8 cellular contexts compared by ENCODE assay signal in the genomic region with DNA sequence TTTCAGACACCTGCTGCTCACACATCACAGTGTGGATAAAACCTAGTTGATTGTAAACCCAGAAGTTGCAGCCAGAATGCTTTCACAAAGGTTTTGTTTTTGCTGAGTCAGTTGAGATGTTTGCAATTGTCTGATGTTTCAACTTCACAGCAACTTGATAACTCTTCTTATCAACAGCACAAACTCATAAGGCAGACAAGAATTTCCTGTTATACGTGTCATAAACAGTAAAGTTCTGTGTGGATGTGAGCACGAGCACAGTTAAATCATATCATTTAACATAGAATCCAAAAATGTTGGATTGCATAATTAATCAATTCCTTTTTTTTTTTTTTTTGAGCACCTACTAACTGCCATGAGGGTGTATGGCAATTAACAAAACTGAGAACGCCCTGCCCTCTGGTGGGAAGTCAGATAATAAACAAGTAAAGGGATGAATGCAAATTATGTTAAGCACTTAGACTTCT.
DNase-seq lines count a peak whose midpoint lies in the region; ATAC-seq and TF ChIP-seq lines count a peak whose summit lies in the region.

No MANE protein-coding gene starts in this region.

- H3F3A ChIP-seq in GM23338 (replicated peaks; ENCODE audit: low read depth), result no peaks in the 10 kb centered on the region

- H3K4me1 ChIP-seq in A673 (ENCODE audit: insufficient read depth, low read length, poor library complexity, severe bottlenecking) (no peaks in the 10 kb centered on the region), GM23338 (ENCODE audit: insufficient read depth) (peaks cover 7% of the 10 kb centered on the region; the same call in 1 of the 2 replicates), hepatocyte (ENCODE audit: insufficient read depth) (no peaks in the 10 kb centered on the region)

- H3K4me2 ChIP-seq in GM23338 (no peak overlapping the region), hepatocyte (no peak overlapping the region)

- no peak overlapping the region for H3K9ac ChIP-seq in SK-N-MC (ENCODE audit: insufficient read length)

- H3K79me2 ChIP-seq in GM23338 (replicated peaks; ENCODE audit: insufficient read depth) (no peaks in the 10 kb centered on the region), hepatocyte (no peaks in the 10 kb centered on the region)

- H4K20me1 ChIP-seq in GM23338 (replicated peaks; ENCODE audit: insufficient read depth) (no peaks in the 10 kb centered on the region), hepatocyte (ENCODE audit: insufficient read depth, poor library complexity, severe bottlenecking) (no peaks in the 10 kb centered on the region)

- peaks cover 2% of the 10 kb centered on the region for H3K27me3 Mint-ChIP-seq in GM23338 (ENCODE audit: insufficient read depth, low read depth, poor library complexity)

- H3K27ac ChIP-seq in A673 (ENCODE audit: low read depth, low read length, poor library complexity, severe bottlenecking) (no peak overlapping the region), GM23338 (ENCODE audit: low read depth) (no peak overlapping the region), SK-N-MC (no peak overlapping the region), hepatocyte (no peak overlapping the region)

- no peak overlapping the region for H3K4me3 ChIP-seq in A673 (ENCODE audit: low read depth, low read length, poor library complexity, severe bottlenecking)
- no peak overlapping the region for H3K4me3 ChIP-seq in GM23338
- no peak overlapping the region for H3K4me3 ChIP-seq in SK-N-MC
- H3K4me3 ChIP-seq in hepatocyte, result no peak overlapping the region

- BruUV-seq in A673 (replicated peaks; lab: Mats Ljungman, UMichigan), result no TSS peak

- DNase-seq in A673 (ENCODE audit: low spot score) (peak; percentile 22), GM23338 (ENCODE audit: low spot score) (peak; percentile 67), SK-N-MC (ENCODE audit: low read depth, low spot score) (peak; percentile 14), hepatocyte (ENCODE audit: low spot score) (peak; percentile 13), NCI-H2227 treated with DMSO at 0.1 percent for 48 hours (lab: John Stamatoyannopoulos, UW) (no peak)

- POLR2A ChIA-PET in A673 (lab: Charles Lee; ENCODE audit: low non-redundant PET), result no interaction called here

- 0 out of 2 replicates have a peak overlapping the region, but pooled peaks have one; percentile 1 for H2AFZ ChIP-seq in GM23338
- no peak overlapping the region for H2AFZ ChIP-seq in hepatocyte

- TF ChIP-seq CTCF in A673 (conservative IDR thresholded peaks at IDR 0.05; ENCODE audit: low read depth, low read length) (peak; percentile 45; the same call in 1 of the 2 replicates), GM23338 (conservative IDR thresholded peaks at IDR 0.05; ENCODE audit: low read depth in 2 of 2) (peak; percentile 68 to 69), hepatocyte (IDR thresholded peaks at IDR 0.05; ENCODE audit: poor library complexity) (peak; percentile 51)

- intact Hi-C loops in A673 (cut with micrococcal nuclease; ENCODE audit: unreplicated experiment), result loop anchor here (5.0 to 10.0 kb wide), 2 partner anchors 657 to 1185 kb away; no protein-coding TSS in a partner anchor

- H3K36me3 ChIP-seq in A673 (ENCODE audit: insufficient read depth, low read length, poor library complexity, severe bottlenecking) (no peaks in the 10 kb centered on the region), GM23338 (ENCODE audit: insufficient read depth) (no peaks in the 10 kb centered on the region), SK-N-MC (ENCODE audit: insufficient read depth, low read length) (no peaks in the 10 kb centered on the region), hepatocyte (replicated peaks; ENCODE audit: insufficient read depth, low read depth) (no peaks in the 10 kb centered on the region)

- WGBS in hepatocyte (ENCODE audit: low lambda C conversion rate, missing lambda C conversion rate), result 26% methylated on average over 3 of the region's 3 CpGs

- no peaks in the 10 kb centered on the region for H3K27me3 ChIP-seq in A673 (replicated peaks; ENCODE audit: insufficient read depth, low read depth, low read length, poor library complexity)
- no peaks in the 10 kb centered on the region for H3K27me3 ChIP-seq in GM23338 (ENCODE audit: insufficient read depth)
- no peaks in the 10 kb centered on the region for H3K27me3 ChIP-seq in hepatocyte

- peaks cover 18% of the 10 kb centered on the region for H3K36me3 Mint-ChIP-seq in GM23338 (ENCODE audit: low read depth)

- H3K9me3 ChIP-seq in A673 (ENCODE audit: low read depth, low read length, poor library complexity, severe bottlenecking) (no peaks in the 10 kb centered on the region), SK-N-MC (ENCODE audit: low read depth, low read length) (no peaks in the 10 kb centered on the region), hepatocyte (ENCODE audit: low read depth) (no peaks in the 10 kb centered on the region)

- H3K9me3 Mint-ChIP-seq in GM23338, result peaks cover 4% of the 10 kb centered on the region; the same call in 1 of the 3 replicates

- peaks cover 9% of the 10 kb centered on the region for H3K4me1 Mint-ChIP-seq in GM23338

- H3K9me2 ChIP-seq in GM23338 (ENCODE audit: insufficient read depth), result peaks cover 4% of the 10 kb centered on the region; the same call in 1 of the 2 replicates
- no peaks in the 10 kb centered on the region for H3K9me2 ChIP-seq in hepatocyte (replicated peaks; ENCODE audit: insufficient read depth)

- CTCF ChIA-PET in A673 (lab: Charles Lee), result no interaction called here

- peak; percentile 58 for ATAC-seq in GM23338
- no peak for ATAC-seq in HG02840 (IDR thresholded peaks at IDR 0.05; ENCODE audit: low FRiP score, unreplicated experiment)
- ATAC-seq in GM19467 (IDR thresholded peaks at IDR 0.05; ENCODE audit: unreplicated experiment), result no peak
- no peak for ATAC-seq in HG03571 (IDR thresholded peaks at IDR 0.05; ENCODE audit: unreplicated experiment)

- no peak overlapping the region for H3K4me3 Mint-ChIP-seq in GM23338

- peak overlapping the region; percentile 87; the same call in 1 of the 2 replicates for H3K27ac Mint-ChIP-seq in GM23338

TF ChIP-seq in GM23338, 12 proteins besides CTCF, POLR2A, EP300 and RAD21 (continues in another document):
- TF ChIP-seq NANOG (IDR thresholded peaks at IDR 0.05; ENCODE audit: borderline replicate concordance), result no peak
- no peak for TF ChIP-seq JUNB (IDR thresholded peaks at IDR 0.05; ENCODE audit: unreplicated experiment)
- no peak for TF ChIP-seq REST (IDR thresholded peaks at IDR 0.05; ENCODE audit: unreplicated experiment)
- no peak for TF ChIP-seq ZNF331 (CRISPR knock-in tag; IDR thresholded peaks at IDR 0.05; ENCODE audit: low read depth)
- TF ChIP-seq STAT1 (IDR thresholded peaks at IDR 0.05; ENCODE audit: unreplicated experiment), result no peak
- TF ChIP-seq POLR2AphosphoS5 (IDR thresholded peaks at IDR 0.05; ENCODE audit: low read depth), result no peak
- no peak for TF ChIP-seq EZH2phosphoT487 (IDR thresholded peaks at IDR 0.05; ENCODE audit: unreplicated experiment)
